23 cellular contexts compared by ENCODE assay signal in the genomic region with DNA sequence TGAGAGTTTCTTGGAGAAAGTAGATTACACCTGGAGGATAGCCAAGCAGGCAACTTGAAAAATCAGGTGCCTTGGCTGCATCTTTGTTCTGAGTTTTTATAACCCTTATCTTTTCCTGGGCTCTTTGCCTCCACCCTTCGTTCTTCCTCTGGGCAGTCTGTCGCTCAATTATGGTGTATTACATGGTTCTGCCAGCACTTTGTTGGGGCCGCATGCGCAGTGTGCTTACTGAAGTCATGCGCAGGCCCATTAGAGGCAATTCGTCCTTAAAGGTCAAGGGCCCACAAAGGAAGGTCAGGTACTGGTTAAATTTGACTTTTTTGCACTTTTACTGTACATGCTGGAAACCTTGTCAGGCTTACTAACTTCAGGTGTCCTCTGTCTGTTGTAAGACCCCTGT.
DNase-seq lines count a peak whose midpoint lies in the region; ATAC-seq and TF ChIP-seq lines count a peak whose summit lies in the region.
"Had no signal": no experiment of that assay in that cellular context is flagged by ENCODE, and none has a peak within 500 bp of the region (broad histone marks: within the 10 kb centered on the region; RNA-seq: fewer than 3 reads in every experiment).

No MANE protein-coding gene starts in this region.

- no peak for TF ChIP-seq POLR2A in testis (IDR thresholded peaks at IDR 0.05)

- no peak overlapping the region for H3K9ac ChIP-seq in PC-3 (ENCODE audit: low read length)
- H3K9ac ChIP-seq: BLaER1 treated with 17β-estradiol and CSF1 and Interleukin-3, amounts not matched to agents 10 nM and 100 nM; KMS-11 had no signal

- WGBS in testis, 2 donors = 30 to 55% methylated on average over 6 of the region's 6 CpGs

- peaks cover 6% of the 10 kb centered on the region for H3K9me3 Mint-ChIP-seq in WTC11

- H4K20me1 ChIP-seq in PC-3 (ENCODE audit: low read length) = no peaks in the 10 kb centered on the region
- H4K20me1 ChIP-seq: BLaER1 treated with 17β-estradiol and CSF1 and Interleukin-3, amounts not matched to agents 10 nM and 100 nM had no signal

- no peaks in the 10 kb centered on the region for H3K9me3 ChIP-seq in PC-3 (ENCODE audit: low read length)
- no peaks in the 10 kb centered on the region for H3K9me3 ChIP-seq in mucosa of descending colon
- no peaks in the 10 kb centered on the region for H3K9me3 ChIP-seq in testis
- H3K9me3 ChIP-seq: A549; BLaER1 treated with 17β-estradiol and CSF1 and Interleukin-3, amounts not matched to agents 10 nM and 100 nM had no signal

- no peak for DNase-seq in PC-3
- no peak for DNase-seq in WTC11 (ENCODE audit: low spot score)
- peak in 2 of 3 donors; percentile 61 to 82 for DNase-seq in mucosa of descending colon
- peak; percentile 67 for DNase-seq in testis
- no peak for DNase-seq in SKM-1 (lab: John Stamatoyannopoulos, UW; ENCODE audit: unreplicated experiment)
- no peak for DNase-seq in Right ventricle myocardium superior
- DNase-seq in NCI-H2029 treated with DMSO at 0.1 percent for 48 hours (lab: John Stamatoyannopoulos, UW) = no peak
- DNase-seq: AML-193; CD4-positive, alpha-beta memory T cell; COR-L47; DMS53; HCEC 1CT; IMR-90; NCI-H1092 treated with DMSO at 0.1 percent for 48 hours; NCI-H1436; NCI-H187 treated with DMSO at 0.1 percent for 48 hours; NCI-H446 treated with DMSO at 0.1 percent for 48 hours; NCI-H526; T-cell had no signal

- H3K27ac ChIP-seq in PC-3 (ENCODE audit: low read length) (no peak overlapping the region), testis (no peak overlapping the region)
- H3K27ac ChIP-seq: A549; BLaER1 treated with 17β-estradiol and CSF1 and Interleukin-3, amounts not matched to agents 10 nM and 100 nM; KMS-11 had no signal

- no peaks in the 10 kb centered on the region for H3K27me3 ChIP-seq in PC-3 (ENCODE audit: low read length)
- H3K27me3 ChIP-seq in testis = no peaks in the 10 kb centered on the region
- H3K27me3 ChIP-seq: BLaER1 treated with 17β-estradiol and CSF1 and Interleukin-3, amounts not matched to agents 10 nM and 100 nM had no signal

- H3K4me1 ChIP-seq in PC-3 (ENCODE audit: insufficient read depth, low read length) (no peaks in the 10 kb centered on the region), mucosa of descending colon (ENCODE audit: low read depth) (no peaks in the 10 kb centered on the region), testis (no peaks in the 10 kb centered on the region)
- H3K4me1 ChIP-seq: A549; BLaER1 treated with 17β-estradiol and CSF1 and Interleukin-3, amounts not matched to agents 10 nM and 100 nM had no signal

- H3K9me2 ChIP-seq in PC-3 (replicated peaks; ENCODE audit: low read length) = no peaks in the 10 kb centered on the region

- H3K79me2 ChIP-seq in PC-3 (ENCODE audit: low read length) = no peaks in the 10 kb centered on the region

- intact Hi-C loops in PC-3 (cut with micrococcal nuclease) = no loop called here
- intact Hi-C loops in mucosa of descending colon (cut with DNase I, micrococcal nuclease) = no loop called here
- intact Hi-C loops in testis (cut with DNase I; ENCODE audit: low total_unique reads) = no loop called here
- intact Hi-C loops in Right ventricle myocardium superior (cut with DNase I) = no loop called here

- peaks cover 14% of the 10 kb centered on the region for H3K4me1 Mint-ChIP-seq in WTC11
- H3K4me1 Mint-ChIP-seq: T-cell had no signal

- ATAC-seq in PC-3 = no peak
- ATAC-seq in WTC11 = peak; percentile 44; the same call in 1 of the 2 replicates
- ATAC-seq in mucosa of descending colon = peak; percentile 80
- ATAC-seq in GM19397 (IDR thresholded peaks at IDR 0.05; ENCODE audit: unreplicated experiment) = no peak
- no peak for ATAC-seq in Right ventricle myocardium superior (ENCODE audit: poor library complexity)
- ATAC-seq: A549, T-cell had no signal

- no peak overlapping the region for H3K4me3 Mint-ChIP-seq in WTC11
- H3K4me3 Mint-ChIP-seq: T-cell had no signal

- H3K4me3 ChIP-seq in PC-3 (ENCODE audit: low read length) (no peak overlapping the region), mucosa of descending colon (no peak overlapping the region), testis (peak overlapping the region; percentile 3 to 26)
- H3K4me3 ChIP-seq: A549; BLaER1 treated with 17β-estradiol and CSF1 and Interleukin-3, amounts not matched to agents 10 nM and 100 nM had no signal

- TF ChIP-seq CTCF in PC-3 (conservative IDR thresholded peaks at IDR 0.05; ENCODE audit: low read depth, low read length) (no peak), WTC11 (IDR thresholded peaks at IDR 0.05) (no peak), mucosa of descending colon (IDR thresholded peaks at IDR 0.05) (no peak), testis (IDR thresholded peaks at IDR 0.05) (no peak)

- H3K27me3 Mint-ChIP-seq in WTC11 (ENCODE audit: low read depth) = peaks cover 4% of the 10 kb centered on the region; the same call in 1 of the 2 replicates
- H3K27me3 Mint-ChIP-seq: CD4-positive, alpha-beta memory T cell; T-cell had no signal

- H3K27ac Mint-ChIP-seq in WTC11 = no peak overlapping the region
- H3K27ac Mint-ChIP-seq: T-cell had no signal

- no peak overlapping the region for H3K4me2 ChIP-seq in PC-3 (ENCODE audit: low read length)
- H3K4me2 ChIP-seq: A549; BLaER1 treated with 17β-estradiol and CSF1 and Interleukin-3, amounts not matched to agents 10 nM and 100 nM; KMS-11 had no signal

- H2AFZ ChIP-seq in PC-3 (ENCODE audit: low read length) = 0 out of 2 replicates have a peak overlapping the region, but pooled peaks have one; percentile 50

- no peaks in the 10 kb centered on the region for H3F3A ChIP-seq in PC-3 (ENCODE audit: low read length, unreplicated experiment)

- POLR2A ChIA-PET in PC-3 (lab: Charles Lee; ENCODE audit: unreplicated experiment) (no interaction called here), WTC11 (lab: Charles Lee) (no interaction called here)

- 0 out of 2 replicates have a peak, but pooled peaks cover under 1% of the 10 kb centered on the region for H3K36me3 Mint-ChIP-seq in WTC11
- H3K36me3 Mint-ChIP-seq: CD4-positive, alpha-beta memory T cell; T-cell had no signal

- H3K36me3 ChIP-seq in PC-3 (ENCODE audit: low read depth, low read length) (no peaks in the 10 kb centered on the region), mucosa of descending colon (ENCODE audit: low read depth) (no peaks in the 10 kb centered on the region), testis (ENCODE audit: low read depth, missing control alignments) (no peaks in the 10 kb centered on the region)
- H3K36me3 ChIP-seq: BLaER1 treated with 17β-estradiol and CSF1 and Interleukin-3, amounts not matched to agents 10 nM and 100 nM had no signal

- CTCF ChIA-PET in PC-3 (lab: Charles Lee) (no interaction called here), WTC11 (lab: Charles Lee) (no interaction called here)

- no TSS peak for BruUV-seq in PC-3 (replicated peaks; lab: Mats Ljungman, UMichigan)

TF ChIP-seq in WTC11, 78 proteins besides CTCF, POLR2A, EP300 and RAD21:
- TF ChIP-seq ZNF416 (CRISPR knock-in tag; IDR thresholded peaks at IDR 0.05) (no peak), NR1H2 (CRISPR knock-in tag; IDR thresholded peaks at IDR 0.05) (no peak), FOXK1 (CRISPR knock-in tag; IDR thresholded peaks at IDR 0.05) (no peak), TEAD1 (CRISPR knock-in tag; IDR thresholded peaks at IDR 0.05) (no peak)
- TF ChIP-seq, protein P1, sequence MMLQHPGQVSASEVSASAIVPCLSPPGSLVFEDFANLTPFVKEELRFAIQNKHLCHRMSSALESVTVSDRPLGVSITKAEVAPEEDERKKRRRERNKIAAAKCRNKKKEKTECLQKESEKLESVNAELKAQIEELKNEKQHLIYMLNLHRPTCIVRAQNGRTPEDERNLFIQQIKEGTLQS (CRISPR knock-in tag; conservative IDR thresholded peaks at IDR 0.05) = no peak
- TF ChIP-seq, protein P2, sequence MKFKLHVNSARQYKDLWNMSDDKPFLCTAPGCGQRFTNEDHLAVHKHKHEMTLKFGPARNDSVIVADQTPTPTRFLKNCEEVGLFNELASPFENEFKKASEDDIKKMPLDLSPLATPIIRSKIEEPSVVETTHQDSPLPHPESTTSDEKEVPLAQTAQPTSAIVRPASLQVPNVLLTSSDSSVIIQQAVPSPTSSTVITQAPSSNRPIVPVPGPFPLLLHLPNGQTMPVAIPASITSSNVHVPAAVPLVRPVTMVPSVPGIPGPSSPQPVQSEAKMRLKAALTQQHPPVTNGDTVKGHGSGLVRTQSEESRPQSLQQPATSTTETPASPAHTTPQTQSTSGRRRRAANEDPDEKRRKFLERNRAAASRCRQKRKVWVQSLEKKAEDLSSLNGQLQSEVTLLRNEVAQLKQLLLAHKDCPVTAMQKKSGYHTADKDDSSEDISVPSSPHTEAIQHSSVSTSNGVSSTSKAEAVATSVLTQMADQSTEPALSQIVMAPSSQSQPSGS (CRISPR knock-in tag; IDR thresholded peaks at IDR 0.05; ENCODE audit: borderline replicate concordance, low read depth) = no peak
- TF ChIP-seq, protein P3, sequence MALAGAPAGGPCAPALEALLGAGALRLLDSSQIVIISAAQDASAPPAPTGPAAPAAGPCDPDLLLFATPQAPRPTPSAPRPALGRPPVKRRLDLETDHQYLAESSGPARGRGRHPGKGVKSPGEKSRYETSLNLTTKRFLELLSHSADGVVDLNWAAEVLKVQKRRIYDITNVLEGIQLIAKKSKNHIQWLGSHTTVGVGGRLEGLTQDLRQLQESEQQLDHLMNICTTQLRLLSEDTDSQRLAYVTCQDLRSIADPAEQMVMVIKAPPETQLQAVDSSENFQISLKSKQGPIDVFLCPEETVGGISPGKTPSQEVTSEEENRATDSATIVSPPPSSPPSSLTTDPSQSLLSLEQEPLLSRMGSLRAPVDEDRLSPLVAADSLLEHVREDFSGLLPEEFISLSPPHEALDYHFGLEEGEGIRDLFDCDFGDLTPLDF (CRISPR knock-in tag; IDR thresholded peaks at IDR 0.05) = no peak
TF ChIP-seq in WTC11: peak in this region for 0.

Comparison
In these comparisons a context has a peak if more than half of its experiments do, and no peak if none do; other contexts are left out.
1. ATAC-seq: peak in WTC11 (single experiment) and mucosa of descending colon (single experiment); none in PC-3 (single experiment), GM19397 (single experiment) and Right ventricle myocardium superior (single experiment).
2. DNase-seq: peak in mucosa of descending colon (2 of 3) and testis (single experiment); none in PC-3 (single experiment), WTC11 (single experiment), SKM-1 (single experiment), Right ventricle myocardium superior (single experiment) and NCI-H2029 treated with DMSO at 0.1 percent for 48 hours (single experiment).
3. H3K4me3 ChIP-seq: peak in testis (2 of 2); none in PC-3 (single experiment) and mucosa of descending colon (single experiment).